In the genomic region with DNA sequence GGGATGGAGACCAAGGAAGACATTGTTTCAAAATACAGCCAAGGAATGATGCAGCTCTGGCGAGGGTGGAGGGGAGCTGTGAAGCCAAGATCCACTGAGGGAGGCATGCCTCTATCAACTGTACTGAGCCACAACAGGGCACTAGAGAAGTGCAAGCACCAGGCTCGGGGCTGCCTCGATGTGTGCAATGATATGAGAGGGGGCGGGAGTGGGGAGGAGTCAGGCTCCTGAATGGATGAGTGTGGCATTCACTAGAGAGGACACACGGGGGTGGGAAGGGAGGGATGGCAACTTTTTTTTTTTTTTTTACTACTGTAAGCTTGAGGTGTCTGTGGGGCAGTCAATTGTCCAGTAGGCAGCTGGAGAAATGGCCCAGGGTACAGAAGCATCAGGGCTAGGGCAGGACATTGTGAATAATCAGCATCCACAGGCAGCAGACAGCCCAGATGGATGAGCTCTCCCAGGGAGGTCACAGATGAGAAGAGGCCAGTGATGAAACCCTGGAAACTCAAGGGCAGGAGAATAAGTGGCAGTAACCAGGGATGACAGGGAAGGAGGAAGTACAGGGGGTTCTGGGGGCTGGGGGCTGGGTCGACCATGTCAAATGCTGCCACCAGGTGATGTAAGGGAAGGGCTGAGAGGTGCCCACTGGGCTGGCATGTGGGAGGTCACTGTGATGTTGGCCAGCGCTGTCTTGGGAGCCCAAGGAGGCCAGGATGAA, we compare ENCODE assay signal across 17 cellular contexts. TPM values are rescaled to one million over a fixed set of nuclear protein-coding genes. Genes with fewer than 3 reads are reported as not detected.
A peak's percentile ranks its signal among the peaks of the same experiment; 100 is the strongest.
DNase-seq lines count a peak whose midpoint lies in the region; ATAC-seq, FAIRE-seq and TF ChIP-seq lines count a peak whose summit lies in the region.
"Had no signal": no experiment of that assay in that cellular context is flagged by ENCODE, and none has a peak within 500 bp of the region (broad histone marks: within the 10 kb centered on the region; RNA-seq: fewer than 3 reads in every experiment).

No MANE protein-coding gene starts in this region.

- H3K36me3 Mint-ChIP-seq in astrocyte (ENCODE audit: low read depth, unreplicated experiment) (peaks cover 5% of the 10 kb centered on the region), naive B cell (peaks cover 0 to 19% of the 10 kb centered on the region in 2 donors), glutamatergic neuron (ENCODE audit: unreplicated experiment) (peaks cover 5% of the 10 kb centered on the region)

- peaks cover 72% of the 10 kb centered on the region for H3K4me1 Mint-ChIP-seq in astrocyte (ENCODE audit: low read depth, unreplicated experiment)
- peaks cover 46 to 81% (median 60%) of the 10 kb centered on the region in 3 donors for H3K4me1 Mint-ChIP-seq in naive B cell
- H3K4me1 Mint-ChIP-seq in glutamatergic neuron (ENCODE audit: low read depth, unreplicated experiment), result no peaks in the 10 kb centered on the region

- H3K9me3 ChIP-seq in left ventricle myocardium inferior (replicated peaks) (no peaks in the 10 kb centered on the region), astrocyte (ENCODE audit: insufficient read depth, low read depth, low read length) (no peaks in the 10 kb centered on the region), upper lobe of left lung (no peaks in the 10 kb centered on the region)

- H3K4me3 ChIP-seq in left ventricle myocardium inferior, result no peak overlapping the region
- no peak overlapping the region for H3K4me3 ChIP-seq in astrocyte (ENCODE audit: insufficient read depth, low read depth, low read length)
- H3K4me3 ChIP-seq in upper lobe of left lung, result no peak overlapping the region

- H3K4me1 ChIP-seq in left ventricle myocardium inferior (peaks cover 100% of the 10 kb centered on the region), astrocyte (ENCODE audit: insufficient read depth, low read length) (peaks cover 74% of the 10 kb centered on the region), upper lobe of left lung (peaks cover 83 to 100% (median 98%) of the 10 kb centered on the region in 4 donors)

- H3K27ac Mint-ChIP-seq in astrocyte (ENCODE audit: unreplicated experiment) (peak overlapping the region; percentile 47), naive B cell (peak overlapping the region in 5 of 6 donors; percentile 7 to 67 (median 34)), glutamatergic neuron (ENCODE audit: unreplicated experiment) (no peak overlapping the region)

- no peak overlapping the region for H3K9ac ChIP-seq in astrocyte (ENCODE audit: low read length)
- H3K9ac ChIP-seq: parathyroid adenoma had no signal

- H3K4me3 Mint-ChIP-seq in astrocyte (ENCODE audit: unreplicated experiment) (peak overlapping the region; percentile 50), naive B cell (peak overlapping the region in 1 of 8 donors; percentile 15), glutamatergic neuron (ENCODE audit: unreplicated experiment) (no peak overlapping the region)

- 52% methylated on average over 7 of the region's 7 CpGs for WGBS in upper lobe of left lung, 2 donors

- H3K27me3 ChIP-seq in left ventricle myocardium inferior (ENCODE audit: low read depth), result no peaks in the 10 kb centered on the region
- no peaks in the 10 kb centered on the region for H3K27me3 ChIP-seq in astrocyte (ENCODE audit: insufficient read depth, low read length)
- H3K27me3 ChIP-seq in upper lobe of left lung, result no peaks in the 10 kb centered on the region

- H3K27me3 Mint-ChIP-seq in astrocyte (ENCODE audit: low read depth, unreplicated experiment), result no peaks in the 10 kb centered on the region
- no peaks in the 10 kb centered on the region for H3K27me3 Mint-ChIP-seq in naive B cell
- peaks cover 5% of the 10 kb centered on the region for H3K27me3 Mint-ChIP-seq in glutamatergic neuron (ENCODE audit: unreplicated experiment)

- H3K79me2 ChIP-seq in astrocyte (ENCODE audit: insufficient read depth, low read length), result peaks cover 9% of the 10 kb centered on the region

- no peak overlapping the region for H3K4me2 ChIP-seq in astrocyte (ENCODE audit: low read length)

- H3K36me3 ChIP-seq in left ventricle myocardium inferior, result peaks cover 18% of the 10 kb centered on the region
- H3K36me3 ChIP-seq in astrocyte (ENCODE audit: insufficient read depth, low read length), result no peaks in the 10 kb centered on the region
- peaks cover 0 to 17% (median 3%) of the 10 kb centered on the region in 4 donors for H3K36me3 ChIP-seq in upper lobe of left lung

- ATAC-seq in left ventricle myocardium superior, result no peak
- no peak for ATAC-seq in naive B cell (ENCODE audit: low read depth in 2 of 2)
- no peak for ATAC-seq in upper lobe of left lung (ENCODE audit: low FRiP score in 2 of 2)

- no peak for TF ChIP-seq POLR2A in upper lobe of left lung (IDR thresholded peaks at IDR 0.05)

- intact Hi-C loops in left ventricle myocardium inferior (cut with micrococcal nuclease) (no loop called here), left ventricle myocardium superior (cut with micrococcal nuclease) (no loop called here)

- H3K9me3 Mint-ChIP-seq in astrocyte (ENCODE audit: unreplicated experiment) (no peaks in the 10 kb centered on the region), naive B cell (no peaks in the 10 kb centered on the region), glutamatergic neuron (ENCODE audit: unreplicated experiment) (no peaks in the 10 kb centered on the region)

- TF ChIP-seq CTCF in left ventricle myocardium inferior (IDR thresholded peaks at IDR 0.05; ENCODE audit: borderline replicate concordance) (no peak), astrocyte (IDR thresholded peaks at IDR 0.05; ENCODE audit: insufficient read depth, low read depth, low read length) (no peak), upper lobe of left lung (IDR thresholded peaks at IDR 0.05) (no peak), glutamatergic neuron (IDR thresholded peaks at IDR 0.05; ENCODE audit: partially characterized antibody, unreplicated experiment) (no peak)

- no peaks in the 10 kb centered on the region for H4K20me1 ChIP-seq in astrocyte (ENCODE audit: insufficient read depth, low read length)

- DNase-seq in left ventricle myocardium inferior, result no peak
- DNase-seq in left ventricle myocardium superior, result no peak
- no peak for DNase-seq in astrocyte (ENCODE audit: low read depth)
- DNase-seq in naive B cell, result no peak
- DNase-seq in upper lobe of left lung, result no peak
- DNase-seq in germinal center (ENCODE audit: low spot score), result no peak
- DNase-seq in glutamatergic neuron, result no peak
- no peak for DNase-seq in occipital lobe (lab: John Stamatoyannopoulos, UW)
- DNase-seq: activated CD4-positive, alpha-beta T cell treated with anti-CD3 and anti-CD28 coated beads for 48 hours; activated effector memory CD4-positive, alpha-beta T cell treated with Interleukin-2 at 50 U/mL for 16 hours; DMS53; hippocampal formation; NCI-H1092; NCI-H446 treated with DMSO at 0.1 percent for 48 hours; OCI-M1; SW 1271 had no signal

- TF ChIP-seq EP300 in upper lobe of left lung (IDR thresholded peaks at IDR 0.05), result no peak

- H3K27ac ChIP-seq in left ventricle myocardium inferior (replicated peaks), result peak overlapping the region; percentile 100
- H3K27ac ChIP-seq in astrocyte (ENCODE audit: low read depth, low read length), result no peak overlapping the region
- peak overlapping the region; percentile 92 to 99 (median 96) for H3K27ac ChIP-seq in upper lobe of left lung

- no peak overlapping the region for H2AFZ ChIP-seq in astrocyte (ENCODE audit: low read depth, low read length)
- H2AFZ ChIP-seq: parathyroid adenoma had no signal

- no peak for FAIRE-seq in astrocyte (lab: Jason Lieb, UNC)

RNA-seq across cellular contexts. Expression of a gene that starts 5.9 kb away (rescaled TPM):
- total RNA-seq in left ventricle myocardium inferior, result 26.1 TPM
- total RNA-seq in left ventricle myocardium superior, result 26.9 TPM
- total RNA-seq in astrocyte, result 12.4 and 16.6 TPM in 2 replicates
- polyA plus RNA-seq in naive B cell (ENCODE audit: low read depth in 6 of 6), result 10 to 100 TPM in 3 of 6 donors, 1 to 10 TPM in 3; 8.6 to 18.4 (median 9.9) TPM
- 10 to 100 TPM; 12.2 to 23.3 (median 18.3) TPM for total RNA-seq in upper lobe of left lung
- total RNA-seq in glutamatergic neuron (ENCODE audit: unreplicated experiment), result 19.5 TPM
- total RNA-seq in occipital lobe, result 23.4 TPM

RNA-seq across cellular contexts. Expression of a gene that starts 8.3 kb away (rescaled TPM):
- total RNA-seq in left ventricle myocardium inferior (19.1 TPM), left ventricle myocardium superior (20.8 TPM), astrocyte (116 and 119 TPM in 2 replicates), upper lobe of left lung (100 to 1,000 TPM in 2 of 6 donors, 10 to 100 TPM in 4; 63.1 to 247 (median 92.9) TPM), glutamatergic neuron (ENCODE audit: unreplicated experiment) (27.6 TPM), occipital lobe (6.4 TPM)
- polyA plus RNA-seq in naive B cell (ENCODE audit: low read depth in 6 of 6), result 10 to 100 TPM in 5 of 6 donors, 1 to 10 TPM in 1; 6.4 to 39.8 (median 18.9) TPM

RNA-seq across cellular contexts. Expression of a gene that starts 60.0 kb away (rescaled TPM):
- total RNA-seq in left ventricle myocardium inferior (31.9 TPM), left ventricle myocardium superior (12.9 TPM), astrocyte (280 and 384 TPM in 2 replicates), upper lobe of left lung (10 to 100 TPM in 2 of 6 donors, 1 to 10 TPM in 4; 6.0 to 25.9 (median 8.0) TPM), glutamatergic neuron (ENCODE audit: unreplicated experiment) (163 TPM), occipital lobe (3.4 TPM)
- under 1 TPM in 2 of 6 donors, not detected in 4; 0.19 to 0.48 TPM for polyA plus RNA-seq in naive B cell (ENCODE audit: low read depth in 6 of 6)
